Comparison of ENCODE assay signal across 29 cellular contexts in genomic region chr3:43016513-43016865, GRCh38. TPM values are rescaled to one million over a fixed set of nuclear protein-coding genes. Genes with fewer than 3 reads are reported as not detected.
DNase-seq lines count a peak whose midpoint lies in the region; ATAC-seq lines count a peak whose summit lies in the region.
"Had no signal": no experiment of that assay in that cellular context is flagged by ENCODE, and none has a peak within 500 bp of the region (broad histone marks: within the 10 kb centered on the region; RNA-seq: fewer than 3 reads in every experiment).

No MANE protein-coding gene starts in this region.

- H3K36me3 Mint-ChIP-seq in activated naive CD8-positive, alpha-beta T cell treated with anti-CD3 and anti-CD28 coated beads, Interleukin-2, amount 10 ng/mL, durations not matched to agents 7 days and 5 days = peaks cover 3% of the 10 kb centered on the region
- H3K36me3 Mint-ChIP-seq in activated naive CD8-positive, alpha-beta T cell treated with anti-CD3 and anti-CD28 coated beads, Interleukin-2, amount 50 U/mL, for 24 hours (ENCODE audit: low read depth) = peaks cover 4% of the 10 kb centered on the region
- peaks cover 10% of the 10 kb centered on the region for H3K36me3 Mint-ChIP-seq in effector memory CD8-positive, alpha-beta T cell (ENCODE audit: insufficient read depth)
- H3K36me3 Mint-ChIP-seq: activated naive CD4-positive, alpha-beta T cell treated with anti-CD3 and anti-CD28 coated beads, Interleukin-2, amount 50 U/mL, for 24 hours had no signal

- no peak overlapping the region for H3K27ac Mint-ChIP-seq in activated naive CD8-positive, alpha-beta T cell treated with anti-CD3 and anti-CD28 coated beads, Interleukin-2, amount 10 ng/mL, durations not matched to agents 7 days and 5 days
- H3K27ac Mint-ChIP-seq in activated naive CD8-positive, alpha-beta T cell treated with anti-CD3 and anti-CD28 coated beads, Interleukin-2, amount 50 U/mL, for 24 hours = no peak overlapping the region
- no peak overlapping the region for H3K27ac Mint-ChIP-seq in effector memory CD8-positive, alpha-beta T cell
- H3K27ac Mint-ChIP-seq: activated naive CD4-positive, alpha-beta T cell treated with anti-CD3 and anti-CD28 coated beads, Interleukin-2, amount 50 U/mL, for 24 hours; activated T-helper 2 cell treated with anti-CD3 and anti-CD28 coated beads, Interferon-gamma antibody, Interleukin-2, Interleukin-4, amounts not matched to agents 10 μg/mL and 5 μg/mL and 100 μg/mL, durations not matched to agents 14 hours and 24 hours and 36 hours; stimulated activated naive CD8-positive, alpha-beta T cell treated with anti-CD3 and anti-CD28 coated beads, Interleukin-15, Interleukin-2, amounts not matched to agents 100 ng/mL and 50 ng/mL, for 24 hours; WTC11 had no signal

- H3K4me3 Mint-ChIP-seq in activated naive CD8-positive, alpha-beta T cell treated with anti-CD3 and anti-CD28 coated beads, Interleukin-2, amount 10 ng/mL, durations not matched to agents 7 days and 5 days = no peak overlapping the region
- H3K4me3 Mint-ChIP-seq in activated naive CD8-positive, alpha-beta T cell treated with anti-CD3 and anti-CD28 coated beads, Interleukin-2, amount 50 U/mL, for 24 hours = no peak overlapping the region
- no peak overlapping the region for H3K4me3 Mint-ChIP-seq in effector memory CD8-positive, alpha-beta T cell
- H3K4me3 Mint-ChIP-seq: activated naive CD4-positive, alpha-beta T cell treated with anti-CD3 and anti-CD28 coated beads, Interleukin-2, amount 50 U/mL, for 24 hours; stimulated activated naive CD8-positive, alpha-beta T cell treated with anti-CD3 and anti-CD28 coated beads, Interleukin-15, Interleukin-2, amounts not matched to agents 100 ng/mL and 50 ng/mL, for 24 hours; WTC11 had no signal

- peaks cover 18% of the 10 kb centered on the region for H3K9me3 Mint-ChIP-seq in activated naive CD8-positive, alpha-beta T cell treated with anti-CD3 and anti-CD28 coated beads, Interleukin-2, amount 10 ng/mL, durations not matched to agents 7 days and 5 days
- H3K9me3 Mint-ChIP-seq in activated naive CD8-positive, alpha-beta T cell treated with anti-CD3 and anti-CD28 coated beads, Interleukin-2, amount 50 U/mL, for 24 hours = peaks cover 5% of the 10 kb centered on the region
- H3K9me3 Mint-ChIP-seq in effector memory CD8-positive, alpha-beta T cell = no peaks in the 10 kb centered on the region
- H3K9me3 Mint-ChIP-seq: activated naive CD4-positive, alpha-beta T cell treated with anti-CD3 and anti-CD28 coated beads, Interleukin-2, amount 50 U/mL, for 24 hours; activated T-helper 2 cell treated with anti-CD3 and anti-CD28 coated beads, Interferon-gamma antibody, Interleukin-2, Interleukin-4, amounts not matched to agents 10 μg/mL and 5 μg/mL and 100 μg/mL, durations not matched to agents 14 hours and 24 hours and 36 hours; stimulated activated naive CD8-positive, alpha-beta T cell treated with anti-CD3 and anti-CD28 coated beads, Interleukin-15, Interleukin-2, amounts not matched to agents 100 ng/mL and 50 ng/mL, for 24 hours had no signal

- no peak for DNase-seq in activated naive CD8-positive, alpha-beta T cell treated with anti-CD3 and anti-CD28 coated beads, Interleukin-2, amount 10 ng/mL, durations not matched to agents 7 days and 5 days
- DNase-seq in activated naive CD8-positive, alpha-beta T cell treated with anti-CD3 and anti-CD28 coated beads, Interleukin-2, amount 50 U/mL, for 24 hours = no peak
- DNase-seq in MV-4-11 (lab: John Stamatoyannopoulos, UW) (peak; percentile 48), substantia nigra (lab: John Stamatoyannopoulos, UW) (no peak), GOT3 (lab: John Stamatoyannopoulos, UW) (no peak), H4 (ENCODE audit: low spot score) (no peak)
- peak in 2 of 3 experiments; percentile 10 to 19 for DNase-seq in effector memory CD8-positive, alpha-beta T cell
- DNase-seq: activated CD4-positive, alpha-beta T cell treated with anti-CD3 and anti-CD28 coated beads, Interleukin-2, amount 50 U/mL, for 4 hours; aorta; caudate nucleus; GF-D8; hippocampal formation; mesenchymal stem cell; MM.1S; NCI-H1417; NCI-H2107; nucleus accumbens; psoas muscle; T1000; tibial artery had no signal

- H3K27me3 Mint-ChIP-seq in activated naive CD8-positive, alpha-beta T cell treated with anti-CD3 and anti-CD28 coated beads, Interleukin-2, amount 10 ng/mL, durations not matched to agents 7 days and 5 days = no peaks in the 10 kb centered on the region
- no peaks in the 10 kb centered on the region for H3K27me3 Mint-ChIP-seq in activated naive CD8-positive, alpha-beta T cell treated with anti-CD3 and anti-CD28 coated beads, Interleukin-2, amount 50 U/mL, for 24 hours
- no peaks in the 10 kb centered on the region for H3K27me3 Mint-ChIP-seq in effector memory CD8-positive, alpha-beta T cell
- H3K27me3 Mint-ChIP-seq: activated naive CD4-positive, alpha-beta T cell treated with anti-CD3 and anti-CD28 coated beads, Interleukin-2, amount 50 U/mL, for 24 hours; stimulated activated naive CD8-positive, alpha-beta T cell treated with anti-CD3 and anti-CD28 coated beads, Interleukin-15, Interleukin-2, amounts not matched to agents 100 ng/mL and 50 ng/mL, for 24 hours had no signal

- H3K4me1 Mint-ChIP-seq in activated naive CD8-positive, alpha-beta T cell treated with anti-CD3 and anti-CD28 coated beads, Interleukin-2, amount 10 ng/mL, durations not matched to agents 7 days and 5 days = peaks cover 7% of the 10 kb centered on the region
- H3K4me1 Mint-ChIP-seq in activated naive CD8-positive, alpha-beta T cell treated with anti-CD3 and anti-CD28 coated beads, Interleukin-2, amount 50 U/mL, for 24 hours = peaks cover 28% of the 10 kb centered on the region
- peaks cover 10 to 11% of the 10 kb centered on the region in 2 donors for H3K4me1 Mint-ChIP-seq in effector memory CD8-positive, alpha-beta T cell (ENCODE audit: low read depth in 2 of 2)
- H3K4me1 Mint-ChIP-seq: activated naive CD4-positive, alpha-beta T cell treated with anti-CD3 and anti-CD28 coated beads, Interleukin-2, amount 50 U/mL, for 24 hours; WTC11 had no signal

- POLR2A ChIA-PET in activated naive CD8-positive, alpha-beta T cell treated with anti-CD3 and anti-CD28 coated beads, Interleukin-2, amount 10 ng/mL, durations not matched to agents 7 days and 5 days (lab: Charles Lee) = no interaction called here

- H3K9ac ChIP-seq in stomach smooth muscle (ENCODE audit: low read length in 2 of 2) = no peak overlapping the region

- no peaks in the 10 kb centered on the region for H3K9me3 ChIP-seq in stomach smooth muscle (ENCODE audit: control insufficient read depth in 2 of 2, low read length in 2 of 2)
- H3K9me3 ChIP-seq: gastroesophageal sphincter, psoas muscle, tibial artery had no signal

- no peak overlapping the region for H3K4me3 ChIP-seq in stomach smooth muscle (ENCODE audit: low read length in 2 of 2)
- H3K4me3 ChIP-seq: gastroesophageal sphincter, psoas muscle, tibial artery had no signal

- ATAC-seq in activated naive CD8-positive, alpha-beta T cell treated with anti-CD3 and anti-CD28 coated beads, Interleukin-2, amount 10 ng/mL, durations not matched to agents 7 days and 5 days (ENCODE audit: low read depth) = peak; percentile 11
- no peak for ATAC-seq in activated naive CD8-positive, alpha-beta T cell treated with anti-CD3 and anti-CD28 coated beads, Interleukin-2, amount 50 U/mL, for 24 hours
- peak; percentile 1 for ATAC-seq in effector memory CD8-positive, alpha-beta T cell (replicated peaks)
- ATAC-seq: gastroesophageal sphincter, psoas muscle, Right ventricle myocardium inferior, WTC11 had no signal

- H3K36me3 ChIP-seq in stomach smooth muscle (ENCODE audit: control insufficient read depth in 2 of 2, insufficient read depth in 2 of 2, low read length in 2 of 2) = no peaks in the 10 kb centered on the region
- H3K36me3 ChIP-seq: gastroesophageal sphincter, tibial artery had no signal

- peaks cover 21% of the 10 kb centered on the region for H3K4me1 ChIP-seq in stomach smooth muscle (ENCODE audit: control insufficient read depth, insufficient read depth, low read length)
- H3K4me1 ChIP-seq: psoas muscle had no signal

- H3K27ac ChIP-seq in stomach smooth muscle (ENCODE audit: low read length) = peak overlapping the region; percentile 6
- H3K27ac ChIP-seq in substantia nigra (ENCODE audit: low read depth, low read length, poor library complexity, severe bottlenecking) = no peak overlapping the region
- H3K27ac ChIP-seq: gastroesophageal sphincter, psoas muscle, tibial artery had no signal

- no peaks in the 10 kb centered on the region for H3K27me3 ChIP-seq in stomach smooth muscle (ENCODE audit: control insufficient read depth in 1 of 2, insufficient read depth in 2 of 2, low read length in 2 of 2)
- H3K27me3 ChIP-seq: gastroesophageal sphincter, tibial artery had no signal

RNA-seq across cellular contexts. Expression of gene GASK1A, which starts 37.4 kb away (rescaled TPM):
- total RNA-seq in activated naive CD8-positive, alpha-beta T cell treated with anti-CD3 and anti-CD28 coated beads, Interleukin-2, amount 10 ng/mL, durations not matched to agents 7 days and 5 days = not detected
- 0.08 and 0.14 TPM in 2 replicates for total RNA-seq in H4 (2014; rRNA removed; shearing (Covaris generic))
- total RNA-seq: A172; activated T-helper 2 cell treated with anti-CD3 and anti-CD28 coated beads, Interferon-gamma antibody, Interleukin-2, Interleukin-4, amounts not matched to agents 10 μg/mL and 5 μg/mL and 100 μg/mL, durations not matched to agents 14 hours and 24 hours and 36 hours; endothelial cell of umbilical vein had no signal

Comparison
In these comparisons a context has a peak if more than half of its experiments do, and no peak if none do; other contexts are left out.
1. DNase-seq: peak in MV-4-11 (single experiment) and effector memory CD8-positive, alpha-beta T cell (2 of 3); none in activated naive CD8-positive, alpha-beta T cell treated with anti-CD3 and anti-CD28 coated beads, Interleukin-2, amount 10 ng/mL, durations not matched to agents 7 days and 5 days (single experiment), activated naive CD8-positive, alpha-beta T cell treated with anti-CD3 and anti-CD28 coated beads, Interleukin-2, amount 50 U/mL, for 24 hours (single experiment), substantia nigra (0 of 49), GOT3 (single experiment) and H4 (single experiment).